7 cellular contexts compared by ENCODE assay signal in the genomic region with DNA sequence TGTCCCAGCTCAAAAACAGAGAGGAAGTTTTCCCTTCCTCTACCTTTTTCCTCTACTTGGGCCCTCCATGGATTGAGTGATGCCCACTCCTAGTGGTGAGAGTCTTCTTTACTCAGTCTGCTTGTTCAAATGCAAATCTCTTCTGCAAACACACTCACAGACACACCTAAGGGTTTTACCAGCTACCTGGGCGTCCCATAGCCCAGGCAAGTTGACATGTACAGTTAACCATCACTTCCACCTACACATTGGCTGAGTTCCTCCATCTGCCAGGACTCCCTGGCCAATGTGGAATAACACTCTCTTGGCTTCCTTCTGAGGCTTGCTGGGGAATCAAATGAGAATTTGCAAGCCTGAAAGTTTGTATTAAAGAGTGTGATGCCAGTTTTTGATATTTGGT.
"Had no signal": no experiment of that assay in that cellular context is flagged by ENCODE, and none has a peak within 500 bp of the region (broad histone marks: within the 10 kb centered on the region; RNA-seq: fewer than 3 reads in every experiment).

No MANE protein-coding gene starts in this region.

- ATAC-seq: GM12878 had no signal

- H3K4me3 ChIP-seq: GM12878 had no signal

- FAIRE-seq: G401.6, GM12878, GM12891, GM18507, GM19239 had no signal

- DNase-seq: GDM1, GF-D8 had no signal
